In the genomic region with DNA sequence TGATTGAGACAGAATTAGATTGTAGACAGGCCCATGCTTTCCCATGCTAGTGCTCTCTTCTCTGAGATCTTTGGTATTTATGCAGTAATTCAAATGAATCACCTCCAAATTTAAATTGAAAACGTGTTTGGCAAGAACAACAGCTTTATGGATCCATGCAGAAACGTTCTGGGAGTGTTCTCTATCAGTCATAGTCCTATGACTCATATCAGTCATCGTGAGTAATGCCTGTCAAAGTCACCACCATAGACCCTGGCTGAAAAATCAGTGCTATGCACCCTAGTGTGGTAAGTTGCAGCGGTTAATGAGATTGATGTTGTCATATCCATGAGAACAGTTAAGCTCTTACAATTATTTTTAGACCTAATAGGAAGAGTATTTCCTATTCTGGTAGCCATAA, we compare ENCODE assay signal across 15 cellular contexts.
A peak's percentile ranks its signal among the peaks of the same experiment; 100 is the strongest.
DNase-seq lines count a peak whose midpoint lies in the region; ATAC-seq, FAIRE-seq and TF ChIP-seq lines count a peak whose summit lies in the region.
"Had no signal": no experiment of that assay in that cellular context is flagged by ENCODE, and none has a peak within 500 bp of the region (broad histone marks: within the 10 kb centered on the region; RNA-seq: fewer than 3 reads in every experiment).

No MANE protein-coding gene starts in this region.

- no peaks in the 10 kb centered on the region for H3K27me3 ChIP-seq in endothelial cell of umbilical vein (ENCODE audit: control insufficient read depth in 2 of 2, insufficient read depth in 2 of 2, low read length in 2 of 2)
- H3K27me3 ChIP-seq in aorta (ENCODE audit: control insufficient read depth in 1 of 2, insufficient read depth in 2 of 2, low read length in 1 of 2): no peaks in the 10 kb centered on the region
- H3K27me3 ChIP-seq: ascending aorta, stomach had no signal

- H3K9me3 ChIP-seq in endothelial cell of umbilical vein (replicated peaks; ENCODE audit: control insufficient read depth, insufficient read depth, low read length) (no peaks in the 10 kb centered on the region), aorta (ENCODE audit: control insufficient read depth, low read length) (no peaks in the 10 kb centered on the region)
- H3K9me3 ChIP-seq: ascending aorta had no signal

- no peak for TF ChIP-seq POLR2A in endothelial cell of umbilical vein (IDR thresholded peaks at IDR 0.05; ENCODE audit: low read depth, low read length)

- intact Hi-C loops in endothelial cell of umbilical vein (cut with micrococcal nuclease): no loop called here
- intact Hi-C loops in aorta (cut with DNase I): no loop called here

- dilution Hi-C loops in endothelial cell of umbilical vein (cut with MboI; ENCODE audit: extremely low pct_ligation_motif_present, low sequenced_read_pairs): no loop called here

- no peak overlapping the region for H3K9ac ChIP-seq in endothelial cell of umbilical vein (replicated peaks; ENCODE audit: extremely low read depth, insufficient read depth, low read length)

- H3K36me3 ChIP-seq in endothelial cell of umbilical vein (ENCODE audit: control insufficient read depth in 2 of 2, extremely low read depth in 1 of 2, insufficient read depth in 2 of 2, low read length in 2 of 2) (no peaks in the 10 kb centered on the region), aorta (ENCODE audit: control insufficient read depth in 1 of 2, insufficient read depth in 2 of 2, low read length in 1 of 2) (no peaks in the 10 kb centered on the region)
- H3K36me3 ChIP-seq: ascending aorta, stomach had no signal

- peak overlapping the region; percentile 67 for H3K4me2 ChIP-seq in endothelial cell of umbilical vein (ENCODE audit: insufficient read depth, low read length)

- no peaks in the 10 kb centered on the region for H3K9me1 ChIP-seq in endothelial cell of umbilical vein (replicated peaks; ENCODE audit: control insufficient read depth, extremely low read depth, insufficient read depth, low read length)

- H3K4me3 ChIP-seq in endothelial cell of umbilical vein (replicated peaks in 1 of 3; ENCODE audit: insufficient read depth in 1 of 3, low read depth in 1 of 3, low read length in 3 of 3) (no peak overlapping the region), aorta (ENCODE audit: low read length in 2 of 2) (no peak overlapping the region)
- H3K4me3 ChIP-seq: ascending aorta, stomach had no signal

- ATAC-seq in aorta (ENCODE audit: low FRiP score): no peak
- ATAC-seq: effector memory CD8-positive, alpha-beta T cell had no signal

- H3K4me1 ChIP-seq in endothelial cell of umbilical vein (ENCODE audit: control insufficient read depth, extremely low read depth, insufficient read depth, low read length) (peaks cover 28% of the 10 kb centered on the region), aorta (ENCODE audit: control insufficient read depth in 1 of 2, insufficient read depth in 2 of 2, low read length in 2 of 2) (no peaks in the 10 kb centered on the region)
- H3K4me1 ChIP-seq: ascending aorta had no signal

- CTCF ChIA-PET in endothelial cell of umbilical vein (lab: Charles Lee): interaction anchor here (0.9 to 1.0 kb wide), 2 partner anchors 9 to 30 kb away, joined by 3 to 4 read pairs; no protein-coding TSS in a partner anchor

- FAIRE-seq in endothelial cell of umbilical vein (lab: Jason Lieb, UNC): peak; percentile 74

- POLR2A ChIA-PET in endothelial cell of umbilical vein (lab: Charles Lee): no interaction called here

- peak overlapping the region; percentile 45 for H3K27ac ChIP-seq in endothelial cell of umbilical vein (ENCODE audit: insufficient read depth, low read depth, low read length)
- H3K27ac ChIP-seq in aorta (ENCODE audit: low read depth in 1 of 2, low read length in 2 of 2): no peak overlapping the region
- H3K27ac ChIP-seq: ascending aorta, C4-2B, stomach had no signal

- TF ChIP-seq CTCF in endothelial cell of umbilical vein (IDR thresholded peaks at IDR 0.05; ENCODE audit: extremely low read depth in 1 of 2, insufficient read depth in 1 of 2, low read depth in 1 of 2, low read length in 2 of 2): no peak

- H3K79me2 ChIP-seq in endothelial cell of umbilical vein (ENCODE audit: control insufficient read depth, insufficient read depth, low read length): no peaks in the 10 kb centered on the region

- no peak overlapping the region for H2AFZ ChIP-seq in endothelial cell of umbilical vein (ENCODE audit: low read depth, low read length)

- DNase-seq in ELR (ENCODE audit: low read depth): peak; percentile 87
- DNase-seq in NCI-H460 (ENCODE audit: extremely low read depth, low read depth): peak; percentile 18
- DNase-seq in endothelial cell of umbilical vein (ENCODE audit: low read depth, low spot score): peak; percentile 46
- DNase-seq in non-pigmented ciliary epithelial cell (ENCODE audit: low read depth): peak; percentile 45
- DNase-seq in NCI-H69 (lab: John Stamatoyannopoulos, UW): no peak
- no peak for DNase-seq in activated T-cell treated with anti-CD3 and anti-CD28 coated beads, Interleukin-2, amount 50 U/mL, for 1 hour
- DNase-seq in aorta: no peak
- DNase-seq in DMS79 (lab: John Stamatoyannopoulos, UW): no peak
- DNase-seq: activated CD4-positive, CD25-positive, alpha-beta regulatory T cell; effector memory CD8-positive, alpha-beta T cell; NCI-H1048; NCI-H524 treated with DMSO at 0.1 percent for 48 hours; stomach had no signal

- no peaks in the 10 kb centered on the region for H4K20me1 ChIP-seq in endothelial cell of umbilical vein (replicated peaks; ENCODE audit: control insufficient read depth, extremely low read depth, insufficient read depth, low read length)

- BruUV-seq in endothelial cell of umbilical vein (replicated peaks; lab: Mats Ljungman, UMichigan): no TSS peak

- WGBS in aorta, 2 donors: 37 to 41% methylated on average over 4 of the region's 4 CpGs

TF ChIP-seq in endothelial cell of umbilical vein, 7 proteins besides CTCF, POLR2A, EP300 and RAD21:
- TF ChIP-seq JUN (IDR thresholded peaks at IDR 0.05; ENCODE audit: borderline replicate concordance, insufficient read depth, insufficient read length, low read depth): peak; percentile 61
- TF ChIP-seq FOS (IDR thresholded peaks at IDR 0.05; ENCODE audit: borderline replicate concordance, insufficient read depth, low read length): peak; percentile 98
- TF ChIP-seq EZH2 (IDR thresholded peaks at IDR 0.05; ENCODE audit: borderline replicate concordance, low read depth, low read length, severe bottlenecking): no peak

Comparison
In these comparisons a context has a peak if more than half of its experiments do, and no peak if none do; other contexts are left out.
1. DNase-seq: peak in ELR (single experiment), NCI-H460 (single experiment), endothelial cell of umbilical vein (single experiment) and non-pigmented ciliary epithelial cell (single experiment); none in NCI-H69 (single experiment), activated T-cell treated with anti-CD3 and anti-CD28 coated beads, Interleukin-2, amount 50 U/mL, for 1 hour (single experiment), aorta (0 of 2) and DMS79 (single experiment).